In genomic region chr1:231691618-231692259, GRCh38 we compare ENCODE assay signal across 9 cellular contexts.
DNase-seq lines count a peak whose midpoint lies in the region; ATAC-seq and TF ChIP-seq lines count a peak whose summit lies in the region.
"Had no signal": no experiment of that assay in that cellular context is flagged by ENCODE, and none has a peak within 500 bp of the region (broad histone marks: within the 10 kb centered on the region; RNA-seq: fewer than 3 reads in every experiment).

No MANE protein-coding gene starts in this region.

- H3K4me3 ChIP-seq in esophagus squamous epithelium: no peak overlapping the region

- ATAC-seq in effector memory CD8-positive, alpha-beta T cell (replicated peaks): no peak
- ATAC-seq: stimulated activated effector memory CD8-positive, alpha-beta T cell treated with anti-CD3 and anti-CD28 coated beads, Interleukin-12 subunit alpha, Interleukin-12 subunit beta, amount 100 ng/mL, for 72 hours had no signal

- H3K36me3 Mint-ChIP-seq in neural crest cell (ENCODE audit: low read depth): peaks cover 12% of the 10 kb centered on the region
- no peaks in the 10 kb centered on the region for H3K36me3 Mint-ChIP-seq in effector memory CD8-positive, alpha-beta T cell (ENCODE audit: insufficient read depth)
- H3K36me3 Mint-ChIP-seq: stimulated activated effector memory CD8-positive, alpha-beta T cell treated with anti-CD3 and anti-CD28 coated beads, Interleukin-12 subunit alpha, Interleukin-12 subunit beta, amount 100 ng/mL, for 72 hours had no signal

- peak; percentile 83 for DNase-seq in D341Med (ENCODE audit: low spot score)
- DNase-seq in OCI-M1 (lab: John Stamatoyannopoulos, UW): peak; percentile 18
- DNase-seq in esophagus squamous epithelium (lab: John Stamatoyannopoulos, UW): no peak
- peak; percentile 58 for DNase-seq in neural crest cell (ENCODE audit: low read depth, low spot score)
- DNase-seq in AML-193 (lab: John Stamatoyannopoulos, UW): no peak
- no peak for DNase-seq in effector memory CD8-positive, alpha-beta T cell
- DNase-seq in SKM-1 treated with dmso at 0.1 percent for 144 hours (lab: John Stamatoyannopoulos, UW; ENCODE audit: unreplicated experiment): no peak
- DNase-seq in NCI-H345 (lab: John Stamatoyannopoulos, UW): no peak

- H3K27ac Mint-ChIP-seq in neural crest cell (ENCODE audit: unreplicated experiment): peak overlapping the region; percentile 63
- H3K27ac Mint-ChIP-seq in effector memory CD8-positive, alpha-beta T cell: no peak overlapping the region
- H3K27ac Mint-ChIP-seq: stimulated activated effector memory CD8-positive, alpha-beta T cell treated with anti-CD3 and anti-CD28 coated beads, Interleukin-12 subunit alpha, Interleukin-12 subunit beta, amount 100 ng/mL, for 72 hours had no signal

- peaks cover 4 to 61% (median 7%) of the 10 kb centered on the region in 3 donors for H3K4me1 ChIP-seq in esophagus squamous epithelium

- peak overlapping the region; percentile 32 for H3K4me3 Mint-ChIP-seq in neural crest cell
- no peak overlapping the region for H3K4me3 Mint-ChIP-seq in effector memory CD8-positive, alpha-beta T cell
- H3K4me3 Mint-ChIP-seq: stimulated activated effector memory CD8-positive, alpha-beta T cell treated with anti-CD3 and anti-CD28 coated beads, Interleukin-12 subunit alpha, Interleukin-12 subunit beta, amount 100 ng/mL, for 72 hours had no signal

- H3K27me3 ChIP-seq in esophagus squamous epithelium: no peaks in the 10 kb centered on the region

- H3K4me1 Mint-ChIP-seq in neural crest cell: peaks cover 46% of the 10 kb centered on the region
- H3K4me1 Mint-ChIP-seq in effector memory CD8-positive, alpha-beta T cell (ENCODE audit: low read depth in 2 of 2): peaks cover 0 to 7% of the 10 kb centered on the region in 2 donors

- TF ChIP-seq POLR2A in esophagus squamous epithelium (IDR thresholded peaks at IDR 0.05): no peak

- 58 to 60% methylated on average over 16 to 17 of the region's 17 CpGs for WGBS in esophagus squamous epithelium, 2 donors

- TF ChIP-seq CTCF in esophagus squamous epithelium (IDR thresholded peaks at IDR 0.05) (peak in 5 of 6 experiments; percentile 51 to 75 (median 58)), neural crest cell (conservative IDR thresholded peaks at IDR 0.05) (peak; percentile 75)

- no peak overlapping the region for H3K27ac ChIP-seq in esophagus squamous epithelium

- intact Hi-C loops in esophagus squamous epithelium (cut with DNase I): no loop called here

- no peaks in the 10 kb centered on the region for H3K36me3 ChIP-seq in esophagus squamous epithelium

- H3K9me3 Mint-ChIP-seq in neural crest cell: peaks cover 7% of the 10 kb centered on the region
- peaks cover 4 to 5% of the 10 kb centered on the region in 2 donors for H3K9me3 Mint-ChIP-seq in effector memory CD8-positive, alpha-beta T cell

- H3K9me3 ChIP-seq in esophagus squamous epithelium: peaks cover 0 to 5% (median 0%) of the 10 kb centered on the region in 3 donors

- H3K27me3 Mint-ChIP-seq in neural crest cell (ENCODE audit: low read depth): no peaks in the 10 kb centered on the region
- no peaks in the 10 kb centered on the region for H3K27me3 Mint-ChIP-seq in effector memory CD8-positive, alpha-beta T cell

Comparison
In these comparisons a context has a peak if more than half of its experiments do, and no peak if none do; other contexts are left out.
1. DNase-seq: peak in D341Med (single experiment), OCI-M1 (single experiment) and neural crest cell (single experiment); none in esophagus squamous epithelium (single experiment), AML-193 (0 of 2), effector memory CD8-positive, alpha-beta T cell (0 of 3), SKM-1 treated with dmso at 0.1 percent for 144 hours (single experiment) and NCI-H345 (single experiment).